In genomic region chr13:101474419-101474957, GRCh38 we compare ENCODE assay signal across 9 cellular contexts. TPM values are rescaled to one million over a fixed set of nuclear protein-coding genes. Genes with fewer than 3 reads are reported as not detected.
DNase-seq lines count a peak whose midpoint lies in the region; ATAC-seq and TF ChIP-seq lines count a peak whose summit lies in the region.
"Had no signal": no experiment of that assay in that cellular context is flagged by ENCODE, and none has a peak within 500 bp of the region (broad histone marks: within the 10 kb centered on the region; RNA-seq: fewer than 3 reads in every experiment).

No MANE protein-coding gene starts in this region.

- H3K27me3 ChIP-seq in OCI-LY1 (ENCODE audit: insufficient read depth, low read length), result no peaks in the 10 kb centered on the region
- no peaks in the 10 kb centered on the region for H3K27me3 ChIP-seq in neural progenitor cell

- CTCF ChIA-PET in activated CD8-positive, alpha-beta T cell treated with anti-CD3 and anti-CD28 coated beads for 36 hours (lab: Charles Lee), result interaction anchor here (2.7 kb wide), 1 partner anchor 330 kb away, joined by 7 read pairs; no protein-coding TSS in a partner anchor

- H3F3A ChIP-seq in OCI-LY1 (ENCODE audit: insufficient read depth, low read length) (no peaks in the 10 kb centered on the region), neural progenitor cell (ENCODE audit: low read depth) (no peaks in the 10 kb centered on the region)

- H3K27ac ChIP-seq in OCI-LY1 (ENCODE audit: low read depth, low read length, poor library complexity, severe bottlenecking), result no peak overlapping the region
- no peak overlapping the region for H3K27ac ChIP-seq in neural progenitor cell

- POLR2A ChIA-PET in activated CD8-positive, alpha-beta T cell treated with anti-CD3 and anti-CD28 coated beads for 36 hours (lab: Charles Lee), result no interaction called here

- H3K27ac Mint-ChIP-seq in endothelial cell (ENCODE audit: unreplicated experiment) (no peak overlapping the region), neural progenitor cell (no peak overlapping the region)
- no peak overlapping the region for H3K27ac Mint-ChIP-seq in activated CD8-positive, alpha-beta T cell treated with anti-CD3 and anti-CD28 coated beads for 36 hours

- H3K79me2 ChIP-seq in OCI-LY1 (ENCODE audit: insufficient read depth, low read length) (no peaks in the 10 kb centered on the region), neural progenitor cell (ENCODE audit: low read depth) (no peaks in the 10 kb centered on the region)

- H3K9me3 Mint-ChIP-seq in endothelial cell (ENCODE audit: unreplicated experiment), result no peaks in the 10 kb centered on the region
- no peaks in the 10 kb centered on the region for H3K9me3 Mint-ChIP-seq in neural progenitor cell
- no peaks in the 10 kb centered on the region for H3K9me3 Mint-ChIP-seq in activated CD8-positive, alpha-beta T cell treated with anti-CD3 and anti-CD28 coated beads for 36 hours

- H3K4me3 Mint-ChIP-seq in endothelial cell (ENCODE audit: unreplicated experiment) (no peak overlapping the region), neural progenitor cell (no peak overlapping the region)
- no peak overlapping the region for H3K4me3 Mint-ChIP-seq in activated CD8-positive, alpha-beta T cell treated with anti-CD3 and anti-CD28 coated beads for 36 hours

- ATAC-seq in HG02763 (IDR thresholded peaks at IDR 0.05; ENCODE audit: unreplicated experiment), result no peak
- ATAC-seq in activated CD8-positive, alpha-beta T cell treated with anti-CD3 and anti-CD28 coated beads for 36 hours, result no peak

- H3K4me1 Mint-ChIP-seq in endothelial cell (ENCODE audit: unreplicated experiment), result no peaks in the 10 kb centered on the region
- H3K4me1 Mint-ChIP-seq in neural progenitor cell, result no peaks in the 10 kb centered on the region
- no peaks in the 10 kb centered on the region for H3K4me1 Mint-ChIP-seq in activated CD8-positive, alpha-beta T cell treated with anti-CD3 and anti-CD28 coated beads for 36 hours (ENCODE audit: low read depth)

- no peak overlapping the region for H3K4me2 ChIP-seq in OCI-LY1 (ENCODE audit: low read length)
- no peak overlapping the region for H3K4me2 ChIP-seq in neural progenitor cell

- TF ChIP-seq CTCF in OCI-LY1 (IDR thresholded peaks at IDR 0.05; ENCODE audit: low read length), result peak; percentile 44
- no peak for TF ChIP-seq CTCF in endothelial cell (IDR thresholded peaks at IDR 0.05; ENCODE audit: unreplicated experiment)
- TF ChIP-seq CTCF in neural progenitor cell (IDR thresholded peaks at IDR 0.05), result peak; percentile 79
- TF ChIP-seq CTCF in activated CD8-positive, alpha-beta T cell treated with anti-CD3 and anti-CD28 coated beads for 36 hours (IDR thresholded peaks at IDR 0.05), result no peak

- H3K4me3 ChIP-seq in OCI-LY1 (ENCODE audit: low read depth, low read length, poor library complexity, severe bottlenecking) (no peak overlapping the region), neural progenitor cell (no peak overlapping the region)

- H3K36me3 ChIP-seq in OCI-LY1 (ENCODE audit: insufficient read depth, low read length), result no peaks in the 10 kb centered on the region
- no peaks in the 10 kb centered on the region for H3K36me3 ChIP-seq in neural progenitor cell

- H2AFZ ChIP-seq in OCI-LY1 (ENCODE audit: low read length), result no peak overlapping the region
- H2AFZ ChIP-seq in neural progenitor cell (replicated peaks), result peak overlapping the region; percentile 74

- H3K36me3 Mint-ChIP-seq in endothelial cell (ENCODE audit: low read depth, unreplicated experiment) (no peaks in the 10 kb centered on the region), neural progenitor cell (no peaks in the 10 kb centered on the region)
- H3K36me3 Mint-ChIP-seq in activated CD8-positive, alpha-beta T cell treated with anti-CD3 and anti-CD28 coated beads for 36 hours (ENCODE audit: low read depth), result no peaks in the 10 kb centered on the region

- H4K20me1 ChIP-seq in OCI-LY1 (ENCODE audit: insufficient read depth, low read length), result no peaks in the 10 kb centered on the region
- H4K20me1 ChIP-seq in neural progenitor cell (ENCODE audit: low read depth), result no peaks in the 10 kb centered on the region

- H3K9me3 ChIP-seq in OCI-LY1 (ENCODE audit: low read length) (no peaks in the 10 kb centered on the region), neural progenitor cell (ENCODE audit: low read depth) (no peaks in the 10 kb centered on the region)

- intact Hi-C loops in activated CD8-positive, alpha-beta T cell treated with anti-CD3 and anti-CD28 coated beads for 36 hours (cut with micrococcal nuclease), result no loop called here

- DNase-seq in EL (peak; percentile 92), endothelial cell (ENCODE audit: low spot score) (peak; percentile 44), neural progenitor cell (ENCODE audit: low spot score) (peak; percentile 80), T-helper 9 cell (no peak), NCI-H1436 treated with DMSO at 0.1 percent for 48 hours (lab: John Stamatoyannopoulos, UW) (no peak)
- DNase-seq in activated CD8-positive, alpha-beta T cell treated with anti-CD3 and anti-CD28 coated beads for 36 hours, result no peak
- DNase-seq: activated CD4-positive, alpha-beta T cell treated with anti-CD3 and anti-CD28 coated beads, Interleukin-2, amount 50 U/mL, for 48 hours had no signal

- H3K27me3 Mint-ChIP-seq in endothelial cell (ENCODE audit: unreplicated experiment) (no peaks in the 10 kb centered on the region), neural progenitor cell (ENCODE audit: insufficient read depth, low read depth) (no peaks in the 10 kb centered on the region)
- peaks cover 10% of the 10 kb centered on the region for H3K27me3 Mint-ChIP-seq in activated CD8-positive, alpha-beta T cell treated with anti-CD3 and anti-CD28 coated beads for 36 hours

- H3K9ac ChIP-seq in OCI-LY1 (ENCODE audit: low read length) (no peak overlapping the region), neural progenitor cell (no peak overlapping the region)

- H3K9me2 ChIP-seq in OCI-LY1 (ENCODE audit: low read depth, low read length), result no peaks in the 10 kb centered on the region

- H3K4me1 ChIP-seq in OCI-LY1 (ENCODE audit: insufficient read depth, low read length, severe bottlenecking) (no peaks in the 10 kb centered on the region), neural progenitor cell (peaks cover 7% of the 10 kb centered on the region)

RNA-seq across cellular contexts. Expression of gene ITGBL1, which starts 22.0 kb away (rescaled TPM):
- not detected for total RNA-seq in endothelial cell (ENCODE audit: unreplicated experiment)
- not detected in 2 replicates for total RNA-seq in neural progenitor cell (ENCODE audit: low replicate concordance)
- total RNA-seq in activated CD8-positive, alpha-beta T cell treated with anti-CD3 and anti-CD28 coated beads for 36 hours, result not detected

RNA-seq across cellular contexts. Expression of gene NALCN, which starts 58.2 kb away (rescaled TPM):
- not detected for total RNA-seq in endothelial cell (ENCODE audit: unreplicated experiment)
- 0.53 and 1.1 TPM in 2 replicates for total RNA-seq in neural progenitor cell (ENCODE audit: low replicate concordance)
- not detected for total RNA-seq in activated CD8-positive, alpha-beta T cell treated with anti-CD3 and anti-CD28 coated beads for 36 hours

Comparison
In these comparisons a context has a peak if more than half of its experiments do, and no peak if none do; other contexts are left out.
1. DNase-seq: peak in EL (single experiment), endothelial cell (single experiment) and neural progenitor cell (single experiment); none in T-helper 9 cell (single experiment), activated CD8-positive, alpha-beta T cell treated with anti-CD3 and anti-CD28 coated beads for 36 hours (single experiment) and NCI-H1436 treated with DMSO at 0.1 percent for 48 hours (single experiment).
2. CTCF ChIP-seq: peak in OCI-LY1 (single experiment) and neural progenitor cell (single experiment); none in endothelial cell (single experiment) and activated CD8-positive, alpha-beta T cell treated with anti-CD3 and anti-CD28 coated beads for 36 hours (single experiment).